Comparison of ENCODE assay signal across 1 cellular context in the genomic region with DNA sequence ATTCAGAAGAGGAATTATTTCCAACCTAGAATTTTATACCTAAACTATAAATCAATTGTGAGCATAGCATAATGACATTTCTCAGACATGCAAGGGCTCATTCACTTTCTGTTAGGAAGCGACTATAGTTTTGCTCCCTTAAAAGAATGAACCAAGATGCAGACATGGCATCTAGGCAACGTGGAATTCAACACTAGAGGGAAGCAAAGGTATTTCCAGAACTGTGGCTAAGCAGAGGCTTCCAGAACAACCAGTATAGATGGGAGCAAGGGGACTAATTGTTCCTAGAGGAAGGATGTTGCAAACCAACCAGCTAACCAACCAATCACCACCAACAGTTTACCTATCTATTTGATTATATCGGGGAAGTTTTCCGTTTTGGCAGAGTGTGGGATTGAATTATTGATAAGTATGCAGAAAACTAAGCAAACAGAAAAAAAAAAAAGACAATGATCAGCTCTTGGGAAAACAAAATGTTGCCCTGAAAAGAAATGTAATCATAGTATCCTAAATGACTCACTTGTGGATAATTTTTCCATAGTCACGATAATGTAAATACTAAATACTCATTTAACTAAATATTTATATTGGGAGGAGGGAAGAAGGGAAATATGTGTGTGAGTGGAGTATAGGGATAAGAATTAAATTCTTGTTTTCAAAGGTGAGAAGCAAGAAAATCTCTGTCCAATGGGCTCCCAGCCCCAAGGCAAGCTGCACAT.
TF ChIP-seq lines count a peak whose summit lies in the region.

No MANE protein-coding gene starts in this region.

TF ChIP-seq in WTC11, 78 proteins besides CTCF, POLR2A, EP300 and RAD21 (continued from another document):
- TF ChIP-seq, protein P1, sequence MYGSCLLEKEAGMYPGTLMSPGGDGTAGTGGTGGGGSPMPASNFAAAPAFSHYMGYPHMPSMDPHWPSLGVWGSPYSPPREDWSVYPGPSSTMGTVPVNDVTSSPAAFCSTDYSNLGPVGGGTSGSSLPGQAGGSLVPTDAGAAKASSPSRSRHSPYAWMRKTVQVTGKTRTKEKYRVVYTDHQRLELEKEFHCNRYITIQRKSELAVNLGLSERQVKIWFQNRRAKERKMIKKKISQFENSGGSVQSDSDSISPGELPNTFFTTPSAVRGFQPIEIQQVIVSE (CRISPR knock-in tag; IDR thresholded peaks at IDR 0.05; ENCODE audit: borderline replicate concordance): no peak
